In genomic region chr18:8703781-8704301, GRCh38 we compare ENCODE assay signal across 8 cellular contexts. TPM values are rescaled to one million over a fixed set of nuclear protein-coding genes. Genes with fewer than 3 reads are reported as not detected.
DNase-seq lines count a peak whose midpoint lies in the region; ATAC-seq and TF ChIP-seq lines count a peak whose summit lies in the region.

No MANE protein-coding gene starts in this region.

- TF ChIP-seq CTCF in ascending aorta (IDR thresholded peaks at IDR 0.05): no peak
- no peak for TF ChIP-seq CTCF in upper lobe of left lung (IDR thresholded peaks at IDR 0.05)
- TF ChIP-seq CTCF in brain microvascular endothelial cell (IDR thresholded peaks at IDR 0.05; ENCODE audit: low read depth, low read length, missing control alignments): no peak

- no peaks in the 10 kb centered on the region for H3K36me3 ChIP-seq in ascending aorta
- H3K36me3 ChIP-seq in upper lobe of left lung: no peaks in the 10 kb centered on the region
- H3K36me3 ChIP-seq in brain microvascular endothelial cell (replicated peaks): no peaks in the 10 kb centered on the region

- intact Hi-C loops in Right ventricle myocardium inferior (cut with DNase I): loop anchor here (10.0 kb wide), 4 partner anchors 79 to 441 kb away; no protein-coding TSS in a partner anchor
- intact Hi-C loops in Right ventricle myocardium superior (cut with DNase I): no loop called here
- intact Hi-C loops in ascending aorta (cut with DNase I): loop anchor here (2.0 to 10.0 kb wide), 7 partner anchors 95 to 771 kb away; partner anchors contain the start of genes ANKRD12, RAB12, RALBP1 and TWSG1

- no peak for TF ChIP-seq EP300 in upper lobe of left lung (IDR thresholded peaks at IDR 0.05)

- in situ Hi-C loops in brain microvascular endothelial cell (cut with HindIII; ENCODE audit: low pct_ligation_motif_present, low sequenced_read_pairs): no loop called here

- peaks cover 13% of the 10 kb centered on the region for H3K4me1 Mint-ChIP-seq in memory B cell

- H3K27me3 ChIP-seq in ascending aorta (no peaks in the 10 kb centered on the region), upper lobe of left lung (peaks cover 0 to 13% (median 10%) of the 10 kb centered on the region in 4 donors), brain microvascular endothelial cell (replicated peaks) (no peaks in the 10 kb centered on the region)

- H3K27ac Mint-ChIP-seq in memory B cell: no peak overlapping the region

- WGBS in upper lobe of left lung, 2 donors: 47 to 49% methylated on average over 16 of the region's 16 CpGs

- H3K9me3 Mint-ChIP-seq in memory B cell: no peaks in the 10 kb centered on the region

- peak overlapping the region; percentile 89 to 96 for H3K27ac ChIP-seq in ascending aorta
- H3K27ac ChIP-seq in upper lobe of left lung: peak overlapping the region in 2 of 4 donors; percentile 86
- H3K27ac ChIP-seq in brain microvascular endothelial cell: no peak overlapping the region

- ATAC-seq in Right ventricle myocardium inferior (no peak), Right ventricle myocardium superior (ENCODE audit: poor library complexity) (no peak), memory B cell (ENCODE audit: low read depth) (no peak), upper lobe of left lung (ENCODE audit: low FRiP score in 2 of 2) (peak in 1 of 2 donors; percentile 35)

- no peaks in the 10 kb centered on the region for H3K36me3 Mint-ChIP-seq in memory B cell

- peaks cover 19% of the 10 kb centered on the region for H3K27me3 Mint-ChIP-seq in memory B cell

- H3K4me3 ChIP-seq in ascending aorta: peak overlapping the region; percentile 79 to 97
- peak overlapping the region in 3 of 4 donors; percentile 71 to 96 (median 78) for H3K4me3 ChIP-seq in upper lobe of left lung
- no peak overlapping the region for H3K4me3 ChIP-seq in brain microvascular endothelial cell (ENCODE audit: low read depth, low read length)

- peak; percentile 33 for DNase-seq in Right ventricle myocardium inferior (ENCODE audit: missing footprints)
- no peak for DNase-seq in Right ventricle myocardium superior
- DNase-seq in ascending aorta (ENCODE audit: low spot score in 2 of 2): no peak
- no peak for DNase-seq in memory B cell (ENCODE audit: low spot score in 2 of 2)
- peak in 1 of 2 donors; percentile 20 for DNase-seq in upper lobe of left lung
- no peak for DNase-seq in brain microvascular endothelial cell
- no peak for DNase-seq in NCI-H1417 treated with DMSO at 0.1 percent for 48 hours (lab: John Stamatoyannopoulos, UW)
- no peak for DNase-seq in GDM1 (lab: John Stamatoyannopoulos, UW)

- no peaks in the 10 kb centered on the region for H3K9me3 ChIP-seq in ascending aorta
- no peaks in the 10 kb centered on the region for H3K9me3 ChIP-seq in upper lobe of left lung

- H3K4me3 Mint-ChIP-seq in memory B cell: peak overlapping the region; percentile 93

- no peak for TF ChIP-seq POLR2A in upper lobe of left lung (IDR thresholded peaks at IDR 0.05)

- peaks cover 4 to 11% of the 10 kb centered on the region in 2 donors for H3K4me1 ChIP-seq in ascending aorta
- peaks cover 23 to 28% (median 26%) of the 10 kb centered on the region in 4 donors for H3K4me1 ChIP-seq in upper lobe of left lung

RNA-seq across cellular contexts. Expression of gene MTCL1, which starts 1.5 kb away (rescaled TPM):
- total RNA-seq in Right ventricle myocardium inferior: 7.0 TPM
- 9.0 TPM for total RNA-seq in Right ventricle myocardium superior
- total RNA-seq in ascending aorta: 105 TPM
- 10 to 100 TPM in 2 of 6 donors, 1 to 10 TPM in 4; 4.5 to 17.9 (median 8.1) TPM for total RNA-seq in upper lobe of left lung
